Comparison of ENCODE assay signal across 10 cellular contexts in the genomic region with DNA sequence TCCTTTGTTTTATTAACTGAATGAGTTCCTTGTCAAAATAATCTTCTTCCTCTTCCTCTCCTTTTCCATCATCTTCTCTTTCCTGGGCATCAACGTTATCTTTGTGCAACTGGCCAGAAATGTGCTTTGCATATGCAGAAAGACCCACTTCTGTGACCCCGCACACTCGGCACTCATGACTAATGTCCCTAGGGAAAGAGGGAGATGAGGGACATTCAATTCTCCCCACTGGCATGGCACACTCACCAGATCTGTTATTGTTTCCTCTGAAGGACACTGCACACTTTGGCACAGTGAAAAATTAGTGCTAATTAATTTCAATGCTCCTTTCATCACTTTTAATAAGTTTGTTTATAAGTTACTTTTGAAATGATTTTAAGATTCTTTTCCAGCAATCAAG. TPM values are rescaled to one million over a fixed set of nuclear protein-coding genes. Genes with fewer than 3 reads are reported as not detected.
DNase-seq lines count a peak whose midpoint lies in the region; ATAC-seq and TF ChIP-seq lines count a peak whose summit lies in the region.
"Had no signal": no experiment of that assay in that cellular context is flagged by ENCODE, and none has a peak within 500 bp of the region (broad histone marks: within the 10 kb centered on the region; RNA-seq: fewer than 3 reads in every experiment).

No MANE protein-coding gene starts in this region.

- no peak for TF ChIP-seq CTCF in MM.1S (IDR thresholded peaks at IDR 0.05; ENCODE audit: low read length)

- DNase-seq in GM03348 (ENCODE audit: low spot score) (peak; percentile 29), astrocyte of the hippocampus (ENCODE audit: low read depth, low spot score) (peak; percentile 29), left ventricle myocardium superior (no peak), LoVo (ENCODE audit: low spot score) (no peak), MM.1S (no peak), HPDE6-E6E7 (ENCODE audit: extremely low spot score) (no peak)
- DNase-seq: activated naive CD4-positive, alpha-beta T cell; mammary epithelial cell had no signal

- H3F3A ChIP-seq in MM.1S (ENCODE audit: insufficient read depth, low read length), result no peaks in the 10 kb centered on the region

- H3K27me3 ChIP-seq in skeletal muscle satellite cell (ENCODE audit: control insufficient read depth, insufficient read depth, low read length) (no peaks in the 10 kb centered on the region), MM.1S (replicated peaks; ENCODE audit: insufficient read depth, low read length) (no peaks in the 10 kb centered on the region)

- peaks cover 7% of the 10 kb centered on the region; the same call in 1 of the 2 replicates for H3K79me2 ChIP-seq in MM.1S (ENCODE audit: low read length)

- peak overlapping the region; percentile 71 for H3K9ac ChIP-seq in skeletal muscle satellite cell (ENCODE audit: low read depth, low read length)
- no peak overlapping the region for H3K9ac ChIP-seq in MM.1S (ENCODE audit: low read length)

- H3K4me3 ChIP-seq in skeletal muscle satellite cell (ENCODE audit: low read length) (peak overlapping the region; percentile 35), MM.1S (ENCODE audit: low read length) (no peak overlapping the region)

- ATAC-seq in left ventricle myocardium superior (peak; percentile 50), GM18870 (IDR thresholded peaks at IDR 0.05; ENCODE audit: unreplicated experiment) (no peak)

- H4K20me1 ChIP-seq in MM.1S (ENCODE audit: insufficient read depth, low read length), result no peaks in the 10 kb centered on the region

- no peak overlapping the region for H3K27ac ChIP-seq in MM.1S (ENCODE audit: low read length)

- H3K4me1 ChIP-seq in skeletal muscle satellite cell (ENCODE audit: control insufficient read depth, insufficient read depth, low read length) (peaks cover 28% of the 10 kb centered on the region), MM.1S (ENCODE audit: low read length) (no peaks in the 10 kb centered on the region)

- H3K9me3 ChIP-seq in skeletal muscle satellite cell (replicated peaks; ENCODE audit: low read length) (no peaks in the 10 kb centered on the region), MM.1S (replicated peaks; ENCODE audit: insufficient read depth, low read length) (no peaks in the 10 kb centered on the region)

- peak overlapping the region; percentile 72 for H3K4me2 ChIP-seq in skeletal muscle satellite cell (ENCODE audit: low read length)
- H3K4me2 ChIP-seq in MM.1S (ENCODE audit: low read depth, low read length), result no peak overlapping the region

- intact Hi-C loops in left ventricle myocardium superior (cut with micrococcal nuclease), result no loop called here

- no peaks in the 10 kb centered on the region for H3K36me3 ChIP-seq in skeletal muscle satellite cell (ENCODE audit: insufficient read depth, low read length)
- no peaks in the 10 kb centered on the region; the same call in 1 of the 2 replicates for H3K36me3 ChIP-seq in MM.1S (replicated peaks; ENCODE audit: insufficient read depth, low read length)

- no peaks in the 10 kb centered on the region for H3K9me2 ChIP-seq in MM.1S (replicated peaks; ENCODE audit: insufficient read depth, low read length)

- no peak overlapping the region for H2AFZ ChIP-seq in MM.1S (ENCODE audit: low read length)

RNA-seq across cellular contexts. Expression of a gene that starts 34.0 kb away (rescaled TPM):
- 558 TPM for total RNA-seq in left ventricle myocardium superior
- 61.8 and 72.5 TPM in 2 replicates for total RNA-seq in skeletal muscle satellite cell (2012; rRNA removed)

RNA-seq across cellular contexts. Expression of a gene that starts 38.5 kb away (rescaled TPM):
- total RNA-seq in left ventricle myocardium superior, result 23.8 TPM
- 57.9 and 83.1 TPM in 2 replicates for total RNA-seq in skeletal muscle satellite cell (2012; rRNA removed)

Comparison
In these comparisons a context has a peak if more than half of its experiments do, and no peak if none do; other contexts are left out.
1. DNase-seq: peak in GM03348 (single experiment) and astrocyte of the hippocampus (single experiment); none in left ventricle myocardium superior (single experiment), LoVo (single experiment), MM.1S (single experiment) and HPDE6-E6E7 (single experiment).